8 cellular contexts compared by ENCODE assay signal in genomic region chr1:46603858-46604549, GRCh38. TPM values are rescaled to one million over a fixed set of nuclear protein-coding genes. Genes with fewer than 3 reads are reported as not detected.
DNase-seq lines count a peak whose midpoint lies in the region; ATAC-seq and TF ChIP-seq lines count a peak whose summit lies in the region.

Gene MKNK1, minus strand, starts transcription at chr1:46604268. Its CDS starts 20,941 bp downstream, at chr1:46583327.

- H3K4me3 Mint-ChIP-seq in WTC11: peak within 1 kb of the TSS; percentile 89

- ATAC-seq in GM18868 (IDR thresholded peaks at IDR 0.05; ENCODE audit: unreplicated experiment) (peak; percentile 95), HG03108 (IDR thresholded peaks at IDR 0.05; ENCODE audit: unreplicated experiment) (peak; percentile 97), WTC11 (peak; percentile 93)

- H3K4me1 Mint-ChIP-seq in WTC11: peaks cover 21% of the 10 kb centered on the region

- H3K36me3 ChIP-seq in smooth muscle cell (ENCODE audit: low read depth): no peaks in the 10 kb centered on the region

- H3K9me3 Mint-ChIP-seq in WTC11: no peaks in the 10 kb centered on the region

- peak within 1 kb of the TSS; percentile 85 for H2AFZ ChIP-seq in smooth muscle cell (ENCODE audit: low read depth)

- H3K27ac ChIP-seq in smooth muscle cell (ENCODE audit: low read depth): no peak within 1 kb of the TSS

- H3K36me3 Mint-ChIP-seq in WTC11: peaks cover 7% of the 10 kb centered on the region; the same call in 1 of the 2 replicates

- peak within 1 kb of the TSS; percentile 94 for H3K4me2 ChIP-seq in smooth muscle cell

- no peaks in the 10 kb centered on the region for H3F3A ChIP-seq in smooth muscle cell (ENCODE audit: low read depth)

- H3K4me3 ChIP-seq in AG04449 (ENCODE audit: low read depth, low read length) (peak within 1 kb of the TSS; percentile 98), cardiac fibroblast (replicated peaks in 1 of 2; ENCODE audit: low read depth in 2 of 2, low read length in 2 of 2) (peak within 1 kb of the TSS; percentile 95 to 97), smooth muscle cell (peak within 1 kb of the TSS; percentile 87)

- peak; percentile 15 for TF ChIP-seq CTCF in AG04449 (IDR thresholded peaks at IDR 0.05; ENCODE audit: insufficient read depth, low read length, missing control alignments)
- no peak for TF ChIP-seq CTCF in WTC11 (IDR thresholded peaks at IDR 0.05)
- TF ChIP-seq CTCF in cardiac fibroblast (IDR thresholded peaks at IDR 0.05; ENCODE audit: low read depth, low read length): peak; percentile 15
- TF ChIP-seq CTCF in smooth muscle cell (IDR thresholded peaks at IDR 0.05; ENCODE audit: borderline replicate concordance, insufficient read depth, poor library complexity, severe bottlenecking): peak; percentile 17

- no peaks in the 10 kb centered on the region for H4K20me1 ChIP-seq in smooth muscle cell (ENCODE audit: low read depth)

- H3K27me3 Mint-ChIP-seq in WTC11 (ENCODE audit: low read depth): no peaks in the 10 kb centered on the region

- H3K4me1 ChIP-seq in smooth muscle cell (ENCODE audit: low read depth): peaks cover 5% of the 10 kb centered on the region

- peaks cover 7% of the 10 kb centered on the region for H3K79me2 ChIP-seq in smooth muscle cell (ENCODE audit: low read depth)

- H3K27me3 ChIP-seq in smooth muscle cell (ENCODE audit: low read depth): no peaks in the 10 kb centered on the region

- peak within 1 kb of the TSS; percentile 71 for H3K9ac ChIP-seq in smooth muscle cell (ENCODE audit: low read depth)

- DNase-seq in AG04449 (ENCODE audit: low read depth, low spot score): peak; percentile 46
- peak; percentile 99 for DNase-seq in NCI-H2227 (lab: John Stamatoyannopoulos, UW; ENCODE audit: unreplicated experiment)
- DNase-seq in WTC11 (ENCODE audit: low spot score): peak; percentile 100
- peak; percentile 93 to 96 for DNase-seq in cardiac fibroblast (ENCODE audit: low read depth in 2 of 2)
- peak; percentile 100 for DNase-seq in iPS-NIHi11 (ENCODE audit: low spot score)
- DNase-seq in smooth muscle cell (lab: John Stamatoyannopoulos, UW; ENCODE audit: unreplicated experiment): peak; percentile 87

- H3K27ac Mint-ChIP-seq in WTC11: peak within 1 kb of the TSS; percentile 79

- no peaks in the 10 kb centered on the region for H3K9me3 ChIP-seq in smooth muscle cell (replicated peaks; ENCODE audit: low read depth)

- POLR2A ChIA-PET in AG04449 (lab: Yijun Ruan, JAX) (interaction anchor here (0.7 to 1.4 kb wide), 4 partner anchors 12 to 123 kb away, joined by 3 to 10 read pairs (median 4); partner anchors contain the start of gene MOB3C), WTC11 (lab: Charles Lee) (interaction anchor here (0.5 to 2.0 kb wide), 11 partner anchors 9 to 267 kb away, joined by 3 to 14 read pairs (median 4); partner anchors contain the start of gene MOB3C)

- WGBS in smooth muscle cell (ENCODE audit: low lambda C conversion rate): 2% methylated on average over 41 of the region's 53 CpGs

- CTCF ChIA-PET in AG04449 (lab: Yijun Ruan, JAX): interaction anchor here (1.1 to 4.0 kb wide), 4 partner anchors 10 to 69 kb away, joined by 3 to 23 read pairs (median 4); partner anchors contain the start of gene MOB3C
- CTCF ChIA-PET in WTC11 (lab: Charles Lee): interaction anchor here (0.6 to 4.5 kb wide), 51 partner anchors 9 to 1055 kb away, joined by 3 to 42 read pairs (median 6); partner anchors contain the start of genes ATPAF1, DMBX1, KNCN and MOB3C

TF ChIP-seq in WTC11, 78 proteins besides CTCF, POLR2A, EP300 and RAD21 (continues in another document):
- TF ChIP-seq MXD4 (CRISPR knock-in tag; IDR thresholded peaks at IDR 0.05; ENCODE audit: borderline replicate concordance) (no peak), E2F1 (CRISPR knock-in tag; IDR thresholded peaks at IDR 0.05) (no peak), AR (CRISPR knock-in tag; IDR thresholded peaks at IDR 0.05) (no peak), ZNF512 (CRISPR knock-in tag; IDR thresholded peaks at IDR 0.05; ENCODE audit: borderline replicate concordance) (no peak), FOXP1 (CRISPR knock-in tag; IDR thresholded peaks at IDR 0.05; ENCODE audit: borderline replicate concordance) (peak; percentile 64; the same call in 1 of the 2 replicates), ZNF121 (CRISPR knock-in tag; IDR thresholded peaks at IDR 0.05) (peak; percentile 92), CBFB (CRISPR knock-in tag; IDR thresholded peaks at IDR 0.05; ENCODE audit: low read depth) (no peak)
- TF ChIP-seq, protein P1, sequence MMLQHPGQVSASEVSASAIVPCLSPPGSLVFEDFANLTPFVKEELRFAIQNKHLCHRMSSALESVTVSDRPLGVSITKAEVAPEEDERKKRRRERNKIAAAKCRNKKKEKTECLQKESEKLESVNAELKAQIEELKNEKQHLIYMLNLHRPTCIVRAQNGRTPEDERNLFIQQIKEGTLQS (CRISPR knock-in tag; conservative IDR thresholded peaks at IDR 0.05): no peak
- TF ChIP-seq, protein P2, sequence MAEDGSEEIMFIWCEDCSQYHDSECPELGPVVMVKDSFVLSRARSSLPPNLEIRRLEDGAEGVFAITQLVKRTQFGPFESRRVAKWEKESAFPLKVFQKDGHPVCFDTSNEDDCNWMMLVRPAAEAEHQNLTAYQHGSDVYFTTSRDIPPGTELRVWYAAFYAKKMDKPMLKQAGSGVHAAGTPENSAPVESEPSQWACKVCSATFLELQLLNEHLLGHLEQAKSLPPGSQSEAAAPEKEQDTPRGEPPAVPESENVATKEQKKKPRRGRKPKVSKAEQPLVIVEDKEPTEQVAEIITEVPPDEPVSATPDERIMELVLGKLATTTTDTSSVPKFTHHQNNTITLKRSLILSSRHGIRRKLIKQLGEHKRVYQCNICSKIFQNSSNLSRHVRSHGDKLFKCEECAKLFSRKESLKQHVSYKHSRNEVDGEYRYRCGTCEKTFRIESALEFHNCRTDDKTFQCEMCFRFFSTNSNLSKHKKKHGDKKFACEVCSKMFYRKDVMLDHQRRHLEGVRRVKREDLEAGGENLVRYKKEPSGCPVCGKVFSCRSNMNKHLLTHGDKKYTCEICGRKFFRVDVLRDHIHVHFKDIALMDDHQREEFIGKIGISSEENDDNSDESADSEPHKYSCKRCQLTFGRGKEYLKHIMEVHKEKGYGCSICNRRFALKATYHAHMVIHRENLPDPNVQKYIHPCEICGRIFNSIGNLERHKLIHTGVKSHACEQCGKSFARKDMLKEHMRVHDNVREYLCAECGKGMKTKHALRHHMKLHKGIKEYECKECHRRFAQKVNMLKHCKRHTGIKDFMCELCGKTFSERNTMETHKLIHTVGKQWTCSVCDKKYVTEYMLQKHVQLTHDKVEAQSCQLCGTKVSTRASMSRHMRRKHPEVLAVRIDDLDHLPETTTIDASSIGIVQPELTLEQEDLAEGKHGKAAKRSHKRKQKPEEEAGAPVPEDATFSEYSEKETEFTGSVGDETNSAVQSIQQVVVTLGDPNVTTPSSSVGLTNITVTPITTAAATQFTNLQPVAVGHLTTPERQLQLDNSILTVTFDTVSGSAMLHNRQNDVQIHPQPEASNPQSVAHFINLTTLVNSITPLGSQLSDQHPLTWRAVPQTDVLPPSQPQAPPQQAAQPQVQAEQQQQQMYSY (CRISPR knock-in tag; IDR thresholded peaks at IDR 0.05): no peak

RNA-seq across cellular contexts. Expression of gene MKNK1, which starts in this region (rescaled TPM):
- total RNA-seq in WTC11 (2021): 17.5 to 18.6 TPM (median 18.0 TPM) in 3 replicates
- total RNA-seq in smooth muscle cell: 17.9 and 18.7 TPM in 2 replicates
- 11.7 and 17.2 TPM in 2 replicates for polyA plus RNA-seq in smooth muscle cell

Comparison
In these comparisons a context has a peak if more than half of its experiments do, and no peak if none do; other contexts are left out.
1. DNase-seq: peak in every context shown above with its lines; median percentile 100 in WTC11; 100 in iPS-NIHi11; 99 in NCI-H2227; 94 in cardiac fibroblast; 87 in smooth muscle cell; 46 in AG04449.